In genomic region chr22:36350751-36351594, GRCh38 we compare ENCODE assay signal across 10 cellular contexts. TPM values are rescaled to one million over a fixed set of nuclear protein-coding genes. Genes with fewer than 3 reads are reported as not detected.
DNase-seq lines count a peak whose midpoint lies in the region; ATAC-seq, FAIRE-seq and TF ChIP-seq lines count a peak whose summit lies in the region.
"Had no signal": no experiment of that assay in that cellular context is flagged by ENCODE, and none has a peak within 500 bp of the region (broad histone marks: within the 10 kb centered on the region; RNA-seq: fewer than 3 reads in every experiment).

No MANE protein-coding gene starts in this region.

- H3K27me3 ChIP-seq in breast epithelium (no peaks in the 10 kb centered on the region), mesenchymal stem cell (ENCODE audit: control insufficient read depth in 1 of 2, insufficient read depth in 1 of 2, low read length in 2 of 2) (no peaks in the 10 kb centered on the region), transverse colon (no peaks in the 10 kb centered on the region)

- no peaks in the 10 kb centered on the region for H3K27me3 Mint-ChIP-seq in activated CD4-positive, alpha-beta T cell treated with anti-CD3 and anti-CD28 coated beads, Interleukin-2, amount 10 ng/mL, durations not matched to agents 24 days and 14 days

- TF ChIP-seq POLR2A in breast epithelium (IDR thresholded peaks at IDR 0.05) = no peak
- no peak for TF ChIP-seq POLR2A in transverse colon (IDR thresholded peaks at IDR 0.05)

- H2BK5ac ChIP-seq in mesenchymal stem cell (ENCODE audit: low read depth, low read length, poor library complexity, severe bottlenecking) = peak overlapping the region; percentile 38

- no peak for DNase-seq in activated CD4-positive, alpha-beta T cell treated with anti-CD3 and anti-CD28 coated beads, Interleukin-2, amount 10 ng/mL, durations not matched to agents 24 days and 14 days
- DNase-seq in activated CD4-positive, alpha-beta T cell treated with anti-CD3 and anti-CD28 coated beads, Interleukin-2, amount 50 U/mL, for 1 hour = no peak
- DNase-seq in breast epithelium (ENCODE audit: low spot score in 2 of 2) (peak in 1 of 2 donors; percentile 79), mesenchymal stem cell (peak; percentile 89), transverse colon (no peak), cerebellar nuclear complex (lab: John Stamatoyannopoulos, UW) (no peak), frontal cortex (ENCODE audit: low spot score in 2 of 2) (no peak)
- DNase-seq: NCI-H1930 had no signal

- TF ChIP-seq CTCF in breast epithelium (IDR thresholded peaks at IDR 0.05) (peak in 1 of 3 donors; percentile 4), transverse colon (IDR thresholded peaks at IDR 0.05) (peak in 1 of 5 experiments; percentile 17)

- no peak for ATAC-seq in HG02642 (IDR thresholded peaks at IDR 0.05; ENCODE audit: poor library complexity, unreplicated experiment)

- no peak overlapping the region for H2AFZ ChIP-seq in mesenchymal stem cell (ENCODE audit: low read depth, low read length)

- H3K4me2 ChIP-seq in mesenchymal stem cell (ENCODE audit: low read length, poor library complexity, severe bottlenecking) = peak overlapping the region; percentile 11

- H4K8ac ChIP-seq in mesenchymal stem cell (ENCODE audit: low read length) = peak overlapping the region; percentile 57

- H2AK5ac ChIP-seq in mesenchymal stem cell (ENCODE audit: low read length, severe bottlenecking) = peak overlapping the region; percentile 37

- H3K27ac ChIP-seq in breast epithelium (peak overlapping the region; percentile 92 to 97), mesenchymal stem cell (ENCODE audit: low read length, poor library complexity, severe bottlenecking) (peak overlapping the region; percentile 92), transverse colon (peak overlapping the region; percentile 96 to 100 (median 98))

- H3K9me3 Mint-ChIP-seq in activated CD4-positive, alpha-beta T cell treated with anti-CD3 and anti-CD28 coated beads, Interleukin-2, amount 10 ng/mL, durations not matched to agents 24 days and 14 days = no peaks in the 10 kb centered on the region

- no peaks in the 10 kb centered on the region for H3K79me1 ChIP-seq in mesenchymal stem cell (replicated peaks; ENCODE audit: low read length, poor library complexity, severe bottlenecking)

- peak overlapping the region; percentile 61 for H3K9ac ChIP-seq in mesenchymal stem cell (ENCODE audit: low read length)

- peak overlapping the region in 2 of 3 donors; percentile 9 to 57 for H3K4me3 ChIP-seq in breast epithelium
- H3K4me3 ChIP-seq in mesenchymal stem cell (ENCODE audit: insufficient read depth in 1 of 2, low read depth in 1 of 2, low read length in 2 of 2) = peak overlapping the region in 1 of 2 experiments; percentile 28
- H3K4me3 ChIP-seq in transverse colon = no peak overlapping the region

- TF ChIP-seq EP300 in transverse colon (IDR thresholded peaks at IDR 0.05; ENCODE audit: low read depth) = no peak

- intact Hi-C loops in activated CD4-positive, alpha-beta T cell treated with anti-CD3 and anti-CD28 coated beads, Interleukin-2, amount 10 ng/mL, durations not matched to agents 24 days and 14 days (cut with micrococcal nuclease) = no loop called here
- intact Hi-C loops in breast epithelium (cut with DNase I; ENCODE audit: low total_unique reads) = no loop called here
- intact Hi-C loops in transverse colon (cut with DNase I; ENCODE audit: low total_unique reads) = no loop called here

- H3K4ac ChIP-seq in mesenchymal stem cell (ENCODE audit: low read depth in 1 of 2, low read length in 2 of 2) = no peak overlapping the region

- 46% methylated on average over 14 of the region's 14 CpGs for WGBS in mesenchymal stem cell
- WGBS in transverse colon (ENCODE audit: low coverage in 1 of 2), 2 donors = 52% methylated on average over 13 of the region's 14 CpGs; no CpG with 5 or more reads in 1 of the 2 donors

- H3K9me3 ChIP-seq in breast epithelium (no peaks in the 10 kb centered on the region), mesenchymal stem cell (ENCODE audit: control insufficient read depth, low read length) (no peaks in the 10 kb centered on the region), transverse colon (no peaks in the 10 kb centered on the region)

- H3K18ac ChIP-seq in mesenchymal stem cell (ENCODE audit: low read depth in 1 of 2, low read length in 2 of 2) = peak overlapping the region; percentile 25 to 78

- H3K4me1 ChIP-seq in breast epithelium = peaks cover 50 to 61% of the 10 kb centered on the region in 2 donors
- peaks cover 45% of the 10 kb centered on the region for H3K4me1 ChIP-seq in mesenchymal stem cell (ENCODE audit: control insufficient read depth, insufficient read depth, low read depth, low read length)
- H3K4me1 ChIP-seq in transverse colon = peaks cover 60 to 95% (median 71%) of the 10 kb centered on the region in 4 donors

- no peak for FAIRE-seq in frontal cortex (lab: Jason Lieb, UNC)
- FAIRE-seq: islet of Langerhans had no signal

- no peak overlapping the region for H2BK12ac ChIP-seq in mesenchymal stem cell (ENCODE audit: low read length in 2 of 2)

- no peak overlapping the region for H2BK120ac ChIP-seq in mesenchymal stem cell (ENCODE audit: low read depth, low read length)

- peak overlapping the region; percentile 13 for H2BK15ac ChIP-seq in mesenchymal stem cell (ENCODE audit: low read depth, poor library complexity, severe bottlenecking)

- peak overlapping the region; percentile 83 for H3K27ac Mint-ChIP-seq in activated CD4-positive, alpha-beta T cell treated with anti-CD3 and anti-CD28 coated beads, Interleukin-2, amount 10 ng/mL, durations not matched to agents 24 days and 14 days

- no peak overlapping the region for H4K91ac ChIP-seq in mesenchymal stem cell (ENCODE audit: low read length)

- H3K14ac ChIP-seq in mesenchymal stem cell (ENCODE audit: low read length in 2 of 2) = no peak overlapping the region

- no peak overlapping the region for H3K4me3 Mint-ChIP-seq in activated CD4-positive, alpha-beta T cell treated with anti-CD3 and anti-CD28 coated beads, Interleukin-2, amount 10 ng/mL, durations not matched to agents 24 days and 14 days

- peaks cover 43% of the 10 kb centered on the region for H3K36me3 Mint-ChIP-seq in activated CD4-positive, alpha-beta T cell treated with anti-CD3 and anti-CD28 coated beads, Interleukin-2, amount 10 ng/mL, durations not matched to agents 24 days and 14 days (ENCODE audit: low read depth)

- H3K36me3 ChIP-seq in breast epithelium (no peaks in the 10 kb centered on the region), mesenchymal stem cell (ENCODE audit: control insufficient read depth in 1 of 2, insufficient read depth in 2 of 2, low read depth in 1 of 2, low read length in 2 of 2) (peaks cover 18 to 37% of the 10 kb centered on the region in 2 experiments), transverse colon (peaks cover 0 to 7% (median 0%) of the 10 kb centered on the region in 4 donors)

- in situ Hi-C loops in transverse colon (cut with MboI; ENCODE audit: low pct_ligation_motif_present in 1 of 4, low pct_unique_long_range_greater_than_20kb in 1 of 4, low sequenced_read_pairs in 3 of 4) = no loop called here

- peaks cover 67% of the 10 kb centered on the region for H3K4me1 Mint-ChIP-seq in activated CD4-positive, alpha-beta T cell treated with anti-CD3 and anti-CD28 coated beads, Interleukin-2, amount 10 ng/mL, durations not matched to agents 24 days and 14 days

- H3K23ac ChIP-seq in mesenchymal stem cell (ENCODE audit: low read length in 2 of 2) = no peak overlapping the region

RNA-seq across cellular contexts. Expression of gene MYH9, which starts 36.8 kb away (rescaled TPM):
- 625 and 633 TPM in 2 replicates for total RNA-seq in activated CD4-positive, alpha-beta T cell treated with anti-CD3 and anti-CD28 coated beads, Interleukin-2, amount 10 ng/mL, durations not matched to agents 24 days and 14 days
- total RNA-seq in breast epithelium (100 to 1,000 TPM; 169 to 392 (median 268) TPM), transverse colon (100 to 1,000 TPM; 385 to 511 (median 460) TPM), frontal cortex (32.2 TPM)
- polyA plus RNA-seq in mesenchymal stem cell (2013, experiment 1 of 2) = 369 TPM
- 336 TPM for polyA plus RNA-seq in mesenchymal stem cell (2013, experiment 2 of 2)

Comparison
In these comparisons a context has a peak if more than half of its experiments do, and no peak if none do; other contexts are left out.
1. H3K4me3 ChIP-seq: peak in breast epithelium (2 of 3); none in transverse colon (0 of 4).
2. Peak in every context shown above with its lines, with median percentiles within 50 percentile points of each other: H3K27ac ChIP-seq.